Comparison of ENCODE assay signal across 1 cellular context in the genomic region with DNA sequence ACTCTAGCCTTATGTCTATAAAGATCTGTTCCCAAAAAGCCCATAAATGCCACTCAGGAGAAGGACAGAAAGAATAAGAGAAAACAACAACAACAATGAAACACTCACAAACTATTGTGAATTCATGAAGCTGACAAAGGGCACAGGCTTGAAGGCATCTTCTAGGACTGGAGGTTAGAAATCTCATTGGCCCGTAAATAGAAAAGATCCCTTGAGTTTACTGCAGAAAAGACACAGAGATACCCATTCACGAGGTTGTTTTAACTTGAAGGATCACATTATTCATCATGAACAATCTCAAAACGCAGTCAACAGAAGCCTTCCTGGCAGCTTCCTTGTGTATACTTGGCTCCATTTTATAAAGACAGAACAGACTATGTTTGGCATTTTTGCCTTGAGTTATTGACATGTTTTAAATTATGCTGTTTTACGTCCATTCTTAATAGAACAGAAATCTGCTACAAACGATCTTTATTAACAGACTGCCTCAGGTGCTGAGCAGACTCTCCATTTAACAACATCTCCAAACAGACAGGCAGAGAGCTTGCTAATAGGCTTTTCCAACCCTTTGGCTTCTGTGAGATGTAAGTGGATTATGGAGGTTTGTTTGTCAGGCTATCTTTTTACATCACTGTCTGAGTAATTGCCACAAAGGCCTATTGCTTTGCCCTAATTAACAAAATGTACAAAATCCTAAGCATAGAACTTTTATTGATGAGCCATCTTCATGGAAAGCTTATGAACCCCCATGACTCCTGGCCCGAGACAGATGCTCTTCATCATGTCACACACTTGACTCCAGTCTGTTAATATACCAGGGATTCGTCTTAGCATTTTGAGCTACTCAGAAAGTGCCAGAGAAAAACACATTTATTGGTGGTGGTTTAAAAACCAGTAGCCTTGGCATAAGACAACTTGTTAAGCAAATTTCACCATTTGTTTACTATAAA.
TF ChIP-seq lines count a peak whose summit lies in the region.

No MANE protein-coding gene starts in this region.

TF ChIP-seq in SK-N-SH, 30 proteins besides CTCF, POLR2A, EP300 and RAD21 (continued from another document):
- TF ChIP-seq, protein P1, sequence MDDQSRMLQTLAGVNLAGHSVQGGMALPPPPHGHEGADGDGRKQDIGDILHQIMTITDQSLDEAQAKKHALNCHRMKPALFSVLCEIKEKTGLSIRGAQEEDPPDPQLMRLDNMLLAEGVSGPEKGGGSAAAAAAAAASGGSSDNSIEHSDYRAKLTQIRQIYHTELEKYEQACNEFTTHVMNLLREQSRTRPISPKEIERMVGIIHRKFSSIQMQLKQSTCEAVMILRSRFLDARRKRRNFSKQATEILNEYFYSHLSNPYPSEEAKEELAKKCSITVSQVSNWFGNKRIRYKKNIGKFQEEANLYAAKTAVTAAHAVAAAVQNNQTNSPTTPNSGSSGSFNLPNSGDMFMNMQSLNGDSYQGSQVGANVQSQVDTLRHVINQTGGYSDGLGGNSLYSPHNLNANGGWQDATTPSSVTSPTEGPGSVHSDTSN (IDR thresholded peaks at IDR 0.05): peak; percentile 24; the same call in 1 of the 2 replicates
- TF ChIP-seq FOXJ3 (CRISPR knock-in tag; IDR thresholded peaks at IDR 0.05) (peak; percentile 99), TAF1 (IDR thresholded peaks at IDR 0.05; ENCODE audit: borderline replicate concordance, low read depth, low read length) (no peak)
TF ChIP-seq in SK-N-SH: peak in this region for 10.
